20 cellular contexts compared by ENCODE assay signal in genomic region chrX:149003863-149004660, GRCh38.
DNase-seq lines count a peak whose midpoint lies in the region; ATAC-seq and TF ChIP-seq lines count a peak whose summit lies in the region.
"Had no signal": no experiment of that assay in that cellular context is flagged by ENCODE, and none has a peak within 500 bp of the region (broad histone marks: within the 10 kb centered on the region; RNA-seq: fewer than 3 reads in every experiment).

No MANE protein-coding gene starts in this region.

- H3K27ac ChIP-seq in A673 (ENCODE audit: low read depth, low read length, poor library complexity, severe bottlenecking) (no peak overlapping the region), stomach (no peak overlapping the region)
- H3K27ac ChIP-seq: left lung, SJCRH30, suprapubic skin had no signal

- DNase-seq in GM06990 (ENCODE audit: extremely low read depth, insufficient read length) (peak; percentile 5), SW480 (ENCODE audit: low spot score) (peak; percentile 8), myocyte (ENCODE audit: low read depth) (peak; percentile 28), A673 (ENCODE audit: low spot score) (no peak), SIG-M5 treated with dmso at 0.1 percent for 504 hours (lab: John Stamatoyannopoulos, UW; ENCODE audit: unreplicated experiment) (no peak), stomach (no peak), Kasumi-1 (lab: John Stamatoyannopoulos, UW) (no peak)
- DNase-seq: activated CD4-positive, alpha-beta T cell treated with anti-CD3 and anti-CD28 coated beads, Interleukin-2, amount 50 U/mL, for 48 hours; activated naive CD4-positive, alpha-beta T cell; activated T-cell treated with anti-CD3 and anti-CD28 coated beads, Interleukin-2, amount 50 U/mL, for 1 hour; COR-L47; left lung; NCI-H1417; NCI-H2171; NCI-H748 treated with DMSO at 0.1 percent for 48 hours; SJCRH30; stimulated activated CD8-positive, alpha-beta memory T cell treated with anti-CD3 and anti-CD28 coated beads, Interleukin-4, amount 100 ng/mL, for 48 hours had no signal

- intact Hi-C loops in A673 (cut with micrococcal nuclease; ENCODE audit: unreplicated experiment) (no loop called here), stomach (cut with DNase I; ENCODE audit: low total_unique reads) (no loop called here)

- POLR2A ChIA-PET in A673 (lab: Charles Lee; ENCODE audit: low non-redundant PET): no interaction called here

- TF ChIP-seq EP300 in stomach (IDR thresholded peaks at IDR 0.05): no peak

- peak; percentile 62 for ATAC-seq in HG02678 (IDR thresholded peaks at IDR 0.05; ENCODE audit: unreplicated experiment)
- ATAC-seq: left lung had no signal

- CTCF ChIA-PET in A673 (lab: Charles Lee): no interaction called here

- H3K27me3 ChIP-seq in GM06990 (replicated peaks; ENCODE audit: control insufficient read depth, insufficient read depth, low read length) (no peaks in the 10 kb centered on the region), A673 (replicated peaks; ENCODE audit: insufficient read depth, low read depth, low read length, poor library complexity) (no peaks in the 10 kb centered on the region), stomach (no peaks in the 10 kb centered on the region)
- H3K27me3 ChIP-seq: left lung, SJCRH30, suprapubic skin had no signal

- no TSS peak for BruUV-seq in A673 (replicated peaks; lab: Mats Ljungman, UMichigan)

- WGBS in stomach, 5 donors: 37 to 64% (median 60%) methylated on average over 5 of the region's 5 CpGs

- TF ChIP-seq CTCF in GM06990 (IDR thresholded peaks at IDR 0.05; ENCODE audit: insufficient read depth, low read length, poor library complexity, severe bottlenecking) (no peak), A673 (conservative IDR thresholded peaks at IDR 0.05; ENCODE audit: low read depth, low read length) (no peak), stomach (IDR thresholded peaks at IDR 0.05) (no peak)

- H3K4me3 ChIP-seq in GM06990 (replicated peaks; ENCODE audit: low read depth, low read length): no peak overlapping the region
- H3K4me3 ChIP-seq in A673 (ENCODE audit: low read depth, low read length, poor library complexity, severe bottlenecking): no peak overlapping the region
- H3K4me3 ChIP-seq in stomach: no peak overlapping the region
- H3K4me3 ChIP-seq: HAP-1, left lung, SJCRH30, suprapubic skin had no signal

- no peaks in the 10 kb centered on the region for H3K4me1 ChIP-seq in A673 (ENCODE audit: insufficient read depth, low read length, poor library complexity, severe bottlenecking)
- no peaks in the 10 kb centered on the region for H3K4me1 ChIP-seq in stomach
- H3K4me1 ChIP-seq: left lung, SJCRH30, suprapubic skin had no signal

- no peaks in the 10 kb centered on the region for H3K9me3 ChIP-seq in A673 (ENCODE audit: low read depth, low read length, poor library complexity, severe bottlenecking)
- no peaks in the 10 kb centered on the region for H3K9me3 ChIP-seq in stomach
- H3K9me3 ChIP-seq: HAP-1, left lung, SJCRH30, suprapubic skin had no signal

- H3K36me3 ChIP-seq in GM06990 (ENCODE audit: control insufficient read depth, insufficient read depth, low read length) (no peaks in the 10 kb centered on the region), A673 (ENCODE audit: insufficient read depth, low read length, poor library complexity, severe bottlenecking) (no peaks in the 10 kb centered on the region), stomach (no peaks in the 10 kb centered on the region)
- H3K36me3 ChIP-seq: HAP-1, left lung, SJCRH30, suprapubic skin had no signal

- no peak for TF ChIP-seq POLR2A in stomach (IDR thresholded peaks at IDR 0.05)

Comparison
In these comparisons a context has a peak if more than half of its experiments do, and no peak if none do; other contexts are left out.
1. DNase-seq: peak in GM06990 (single experiment), SW480 (single experiment) and myocyte (single experiment); none in A673 (single experiment), SIG-M5 treated with dmso at 0.1 percent for 504 hours (single experiment), stomach (single experiment) and Kasumi-1 (0 of 2).